In genomic region chr9:137947012-137947411, GRCh38 we compare ENCODE assay signal across 39 cellular contexts.
"Had no signal": no experiment of that assay in that cellular context is flagged by ENCODE, and none has a peak within 500 bp of the region (broad histone marks: within the 10 kb centered on the region; RNA-seq: fewer than 3 reads in every experiment).

No MANE protein-coding gene starts in this region.

- H3K27ac ChIP-seq: adrenal gland, ascending aorta, body of pancreas, brain microvascular endothelial cell, breast epithelium, cardiac muscle cell had no signal

- H3K36me3 ChIP-seq: adrenal gland, ascending aorta, brain microvascular endothelial cell, breast epithelium, cardiac muscle cell had no signal

- H3K36me3 Mint-ChIP-seq: activated naive CD8-positive, alpha-beta T cell treated with anti-CD3 and anti-CD28 coated beads for 36 hours; activated naive CD8-positive, alpha-beta T cell treated with anti-CD3 and anti-CD28 coated beads, Interleukin-2, amount 10 ng/mL, durations not matched to agents 7 days and 5 days had no signal

- DNase-seq: activated effector memory CD4-positive, alpha-beta T cell treated with anti-CD3 and anti-CD28 coated beads, Interleukin-2, amount 50 U/mL, for 16 hours; activated effector memory CD4-positive, alpha-beta T cell treated with Interleukin-2 at 50 U/mL for 16 hours; activated gamma-delta T cell; activated gamma-delta T cell treated with Interleukin-2 at 50 U/mL for 16 hours; activated naive CD4-positive, alpha-beta T cell; activated naive CD4-positive, alpha-beta T cell treated with anti-CD3 and anti-CD28 coated beads for 36 hours; activated naive CD4-positive, alpha-beta T cell treated with anti-CD3 and anti-CD28 coated beads, Interleukin-2, amount 10 ng/mL, durations not matched to agents 7 days and 5 days; activated naive CD4-positive, alpha-beta T cell treated with anti-CD3 and anti-CD28 coated beads, Interleukin-2, amount 50 U/mL, for 16 hours; activated naive CD4-positive, alpha-beta T cell treated with Interleukin-2 at 50 U/mL for 16 hours; activated naive CD8-positive, alpha-beta T cell treated with anti-CD3 and anti-CD28 coated beads for 36 hours; activated naive CD8-positive, alpha-beta T cell treated with anti-CD3 and anti-CD28 coated beads, Interleukin-2, amount 10 ng/mL, durations not matched to agents 7 days and 5 days; activated naive CD8-positive, alpha-beta T cell treated with anti-CD3 and anti-CD28 coated beads, Interleukin-2, amount 50 U/mL, for 24 hours; activated T-cell treated with anti-CD3 and anti-CD28 coated beads, Interleukin-2, amount 50 U/mL, for 4 hours; activated T-cell treated with anti-CD3 and anti-CD28 coated beads, Interleukin-2, amount 50 U/mL, for 48 hours; activated T-cell treated with anti-CD3 and anti-CD28 coated beads, Interleukin-2, amount 50 U/mL, for 72 hours; amniotic stem cell; amygdala; anterior cingulate cortex; aorta; body of pancreas; brain microvascular endothelial cell; caudate nucleus; central memory CD4-positive, alpha-beta T cell; cerebellar nuclear complex had no signal

- H3K4me1 Mint-ChIP-seq: activated naive CD4-positive, alpha-beta T cell treated with anti-CD3 and anti-CD28 coated beads, Interleukin-2, amount 10 ng/mL, durations not matched to agents 7 days and 5 days; activated naive CD4-positive, alpha-beta T cell treated with anti-CD3 and anti-CD28 coated beads, Interleukin-2, amount 50 U/mL, for 24 hours; activated naive CD8-positive, alpha-beta T cell treated with anti-CD3 and anti-CD28 coated beads for 36 hours; activated naive CD8-positive, alpha-beta T cell treated with anti-CD3 and anti-CD28 coated beads, Interleukin-2, amount 10 ng/mL, durations not matched to agents 7 days and 5 days; activated naive CD8-positive, alpha-beta T cell treated with anti-CD3 and anti-CD28 coated beads, Interleukin-2, amount 50 U/mL, for 24 hours; activated T-helper 17 cell treated with anti-CD3 and anti-CD28 coated beads, Interleukin-2, amount 50 U/mL, for 72 hours; brain; central memory CD8-positive, alpha-beta T cell had no signal

- H3K4me3 Mint-ChIP-seq: activated naive CD4-positive, alpha-beta T cell treated with anti-CD3 and anti-CD28 coated beads for 36 hours; activated naive CD4-positive, alpha-beta T cell treated with anti-CD3 and anti-CD28 coated beads, Interleukin-2, amount 10 ng/mL, durations not matched to agents 7 days and 5 days; activated naive CD4-positive, alpha-beta T cell treated with anti-CD3 and anti-CD28 coated beads, Interleukin-2, amount 50 U/mL, for 24 hours; activated naive CD8-positive, alpha-beta T cell; activated naive CD8-positive, alpha-beta T cell treated with anti-CD3 and anti-CD28 coated beads for 36 hours; activated naive CD8-positive, alpha-beta T cell treated with anti-CD3 and anti-CD28 coated beads, Interleukin-2, amount 10 ng/mL, durations not matched to agents 7 days and 5 days; activated naive CD8-positive, alpha-beta T cell treated with anti-CD3 and anti-CD28 coated beads, Interleukin-2, amount 50 U/mL, for 24 hours; activated T-cell treated with anti-CD3 and anti-CD28 coated beads, Interleukin-2, amount 50 U/mL, for 4 hours; activated T-cell treated with anti-CD3 and anti-CD28 coated beads, Interleukin-2, amount 50 U/mL, for 72 hours; activated T-helper 1 cell treated with anti-CD3 and anti-CD28 coated beads, Interleukin-12 subunit alpha, Interleukin-12 subunit beta, Interleukin-2, Interleukin-4 antibody, amounts not matched to agents 30 ng/mL and 10 ng/mL and 1 ng/mL, durations not matched to agents 14 hours and 24 hours and 36 hours; activated T-helper 17 cell treated with anti-CD3 and anti-CD28 coated beads, Interleukin-2, amount 50 U/mL, for 72 hours; brain; central memory CD8-positive, alpha-beta T cell had no signal

- H3K27me3 ChIP-seq: adrenal gland, ascending aorta, body of pancreas, brain microvascular endothelial cell, breast epithelium, cardiac muscle cell had no signal

- FAIRE-seq: astrocyte, bronchial epithelial cell, colon had no signal

- H3K27me3 Mint-ChIP-seq: activated naive CD4-positive, alpha-beta T cell treated with anti-CD3 and anti-CD28 coated beads, Interleukin-2, amount 10 ng/mL, durations not matched to agents 7 days and 5 days; activated naive CD4-positive, alpha-beta T cell treated with anti-CD3 and anti-CD28 coated beads, Interleukin-2, amount 50 U/mL, for 24 hours; activated naive CD8-positive, alpha-beta T cell; activated naive CD8-positive, alpha-beta T cell treated with anti-CD3 and anti-CD28 coated beads for 36 hours; activated naive CD8-positive, alpha-beta T cell treated with anti-CD3 and anti-CD28 coated beads, Interleukin-2, amount 10 ng/mL, durations not matched to agents 7 days and 5 days; activated T-helper 17 cell treated with anti-CD3 and anti-CD28 coated beads, Interleukin-2, amount 50 U/mL, for 72 hours; brain; central memory CD8-positive, alpha-beta T cell had no signal

- H3K4me1 ChIP-seq: adrenal gland, ascending aorta, body of pancreas, breast epithelium had no signal

- H3K4me3 ChIP-seq: adrenal gland, ascending aorta, body of pancreas, breast epithelium, cardiac muscle cell had no signal

- ATAC-seq: activated naive CD4-positive, alpha-beta T cell treated with anti-CD3 and anti-CD28 coated beads, Interleukin-2, amount 50 U/mL, for 72 hours; activated naive CD8-positive, alpha-beta T cell treated with anti-CD3 and anti-CD28 coated beads, Interleukin-2, amount 50 U/mL, for 24 hours; activated T-cell treated with anti-CD3 and anti-CD28 coated beads, Interleukin-2, amount 50 U/mL, for 4 hours; activated T-cell treated with anti-CD3 and anti-CD28 coated beads, Interleukin-2, amount 50 U/mL, for 72 hours; activated T-helper 17 cell treated with anti-CD3 and anti-CD28 coated beads, Interleukin-2, amount 50 U/mL, for 72 hours; body of pancreas had no signal

- H3K9me3 ChIP-seq: ascending aorta had no signal

- H3K27ac Mint-ChIP-seq: activated naive CD4-positive, alpha-beta T cell treated with anti-CD3 and anti-CD28 coated beads for 36 hours; activated naive CD4-positive, alpha-beta T cell treated with anti-CD3 and anti-CD28 coated beads, Interleukin-2, amount 10 ng/mL, durations not matched to agents 7 days and 5 days; activated naive CD4-positive, alpha-beta T cell treated with anti-CD3 and anti-CD28 coated beads, Interleukin-2, amount 50 U/mL, for 24 hours; activated naive CD4-positive, alpha-beta T cell treated with anti-CD3 and anti-CD28 coated beads, Interleukin-2, amount 50 U/mL, for 72 hours; activated naive CD8-positive, alpha-beta T cell; activated naive CD8-positive, alpha-beta T cell treated with anti-CD3 and anti-CD28 coated beads for 36 hours; activated naive CD8-positive, alpha-beta T cell treated with anti-CD3 and anti-CD28 coated beads, Interleukin-2, amount 10 ng/mL, durations not matched to agents 7 days and 5 days; activated naive CD8-positive, alpha-beta T cell treated with anti-CD3 and anti-CD28 coated beads, Interleukin-2, amount 50 U/mL, for 24 hours; activated T-cell treated with anti-CD3 and anti-CD28 coated beads, Interleukin-2, amount 50 U/mL, for 72 hours; activated T-helper 1 cell treated with anti-CD3 and anti-CD28 coated beads, Interleukin-12 subunit alpha, Interleukin-12 subunit beta, Interleukin-2, Interleukin-4 antibody, amounts not matched to agents 30 ng/mL and 10 ng/mL and 1 ng/mL, durations not matched to agents 14 hours and 24 hours and 36 hours; activated T-helper 17 cell treated with anti-CD3 and anti-CD28 coated beads, Interleukin-2, amount 50 U/mL, for 72 hours; activated T-helper 2 cell treated with anti-CD3 and anti-CD28 coated beads, Interferon-gamma antibody, Interleukin-2, Interleukin-4, amounts not matched to agents 10 μg/mL and 5 μg/mL and 100 μg/mL, durations not matched to agents 14 hours and 24 hours and 36 hours; brain had no signal
